Comparison of ENCODE assay signal across 17 cellular contexts in genomic region chr1:25545767-25546166, GRCh38. TPM values are rescaled to one million over a fixed set of nuclear protein-coding genes. Genes with fewer than 3 reads are reported as not detected.
DNase-seq lines count a peak whose midpoint lies in the region; ATAC-seq, FAIRE-seq and TF ChIP-seq lines count a peak whose summit lies in the region.
"Had no signal": no experiment of that assay in that cellular context is flagged by ENCODE, and none has a peak within 500 bp of the region (broad histone marks: within the 10 kb centered on the region; RNA-seq: fewer than 3 reads in every experiment).

No MANE protein-coding gene starts in this region.

- FAIRE-seq in GM12892 (lab: Jason Lieb, UNC), result peak; percentile 50
- FAIRE-seq: endometrium, H1 had no signal

- H3K4me2 ChIP-seq in SK-N-SH (peak overlapping the region; percentile 98; the same call in 1 of the 2 replicates), neural progenitor cell (no peak overlapping the region)

- H3K27me3 ChIP-seq in SK-N-SH (ENCODE audit: insufficient read depth) (no peaks in the 10 kb centered on the region), neural progenitor cell (peaks cover 27% of the 10 kb centered on the region), esophagus squamous epithelium (no peaks in the 10 kb centered on the region)

- POLR2A ChIA-PET in SK-N-SH (lab: Yijun Ruan, JAX), result no interaction called here

- H3K9me3 ChIP-seq in SK-N-SH, result no peaks in the 10 kb centered on the region
- H3K9me3 ChIP-seq in neural progenitor cell (ENCODE audit: low read depth), result no peaks in the 10 kb centered on the region
- H3K9me3 ChIP-seq in esophagus squamous epithelium, result no peaks in the 10 kb centered on the region
- H3K9me3 ChIP-seq: SJCRH30 had no signal

- no peak for TF ChIP-seq RAD21 in SK-N-SH (IDR thresholded peaks at IDR 0.05; ENCODE audit: low read length)

- CTCF ChIA-PET in SK-N-SH (lab: Yijun Ruan, JAX), result interaction anchor here (1.5 to 1.9 kb wide), 3 partner anchors 26 to 265 kb away, joined by 4 to 7 read pairs (median 5); no protein-coding TSS in a partner anchor

- peaks cover 55% of the 10 kb centered on the region for H3K4me1 Mint-ChIP-seq in activated naive CD8-positive, alpha-beta T cell treated with anti-CD3 and anti-CD28 coated beads, Interleukin-2, amount 50 U/mL, for 24 hours
- peaks cover 36% of the 10 kb centered on the region for H3K4me1 Mint-ChIP-seq in neural progenitor cell

- no peak for TF ChIP-seq EP300 in SK-N-SH (IDR thresholded peaks at IDR 0.05; ENCODE audit: borderline replicate concordance in 1 of 2, low read depth in 1 of 2, low read length in 1 of 2)

- no peak overlapping the region for H3K4me3 ChIP-seq in SK-N-SH (ENCODE audit: low read depth in 2 of 2, low read length in 1 of 2)
- H3K4me3 ChIP-seq in neural progenitor cell, result no peak overlapping the region
- no peak overlapping the region for H3K4me3 ChIP-seq in esophagus squamous epithelium
- H3K4me3 ChIP-seq: SJCRH30 had no signal

- peak overlapping the region; percentile 77 for H3K4me3 Mint-ChIP-seq in activated naive CD8-positive, alpha-beta T cell treated with anti-CD3 and anti-CD28 coated beads, Interleukin-2, amount 50 U/mL, for 24 hours
- H3K4me3 Mint-ChIP-seq in neural progenitor cell, result peak overlapping the region; percentile 66

- H3K79me2 ChIP-seq in SK-N-SH (ENCODE audit: insufficient read depth), result peaks cover 46% of the 10 kb centered on the region; the same call in 1 of the 2 replicates
- H3K79me2 ChIP-seq in neural progenitor cell (ENCODE audit: low read depth), result no peaks in the 10 kb centered on the region

- H3K27me3 Mint-ChIP-seq in activated naive CD8-positive, alpha-beta T cell treated with anti-CD3 and anti-CD28 coated beads, Interleukin-2, amount 50 U/mL, for 24 hours, result peaks cover under 1% of the 10 kb centered on the region
- H3K27me3 Mint-ChIP-seq in neural progenitor cell (ENCODE audit: insufficient read depth, low read depth), result peaks cover 15% of the 10 kb centered on the region

- H3K9me2 ChIP-seq in SK-N-SH, result no peaks in the 10 kb centered on the region

- ATAC-seq in SK-N-SH treated with all-trans-retinoic acid at 6 μM for 48 hours (no peak), HG02588 (IDR thresholded peaks at IDR 0.05; ENCODE audit: unreplicated experiment) (no peak)
- no peak for ATAC-seq in activated naive CD8-positive, alpha-beta T cell treated with anti-CD3 and anti-CD28 coated beads, Interleukin-2, amount 50 U/mL, for 24 hours
- ATAC-seq: left ventricle myocardium superior had no signal

- 76% methylated on average over 2 of the region's 3 CpGs for WGBS in SK-N-SH (ENCODE audit: low lambda C conversion rate)
- WGBS in esophagus squamous epithelium, 2 donors, result 40 to 75% methylated on average over 1 to 2 of the region's 3 CpGs

- H3K27ac ChIP-seq in SK-N-SH (ENCODE audit: low read depth in 2 of 2, low read length in 1 of 2) (no peak overlapping the region), neural progenitor cell (no peak overlapping the region), esophagus squamous epithelium (peak overlapping the region in 1 of 4 donors; percentile 14)
- H3K27ac ChIP-seq: 22Rv1, SJCRH30 had no signal

- DNase-seq in SK-N-SH, result no peak
- DNase-seq in GM12892 (ENCODE audit: insufficient read length), result no peak
- DNase-seq in activated naive CD8-positive, alpha-beta T cell treated with anti-CD3 and anti-CD28 coated beads, Interleukin-2, amount 50 U/mL, for 24 hours, result no peak
- DNase-seq in neural progenitor cell (ENCODE audit: low spot score), result no peak
- no peak for DNase-seq in stimulated activated CD4-positive, alpha-beta T cell treated with anti-CD3 and anti-CD28 coated beads, Interleukin-15, amount 100 ng/mL, for 24 hours
- DNase-seq in esophagus squamous epithelium (lab: John Stamatoyannopoulos, UW), result no peak
- DNase-seq: EL, foreskin fibroblast, left ventricle myocardium superior, NCI-H1436, NCI-H226, SJCRH30 had no signal

- H3F3A ChIP-seq in SK-N-SH (replicated peaks; ENCODE audit: insufficient read depth) (no peaks in the 10 kb centered on the region), neural progenitor cell (ENCODE audit: low read depth) (peaks cover 13% of the 10 kb centered on the region)

- TF ChIP-seq CTCF in SK-N-SH (IDR thresholded peaks at IDR 0.05), result no peak
- no peak for TF ChIP-seq CTCF in neural progenitor cell (IDR thresholded peaks at IDR 0.05)
- no peak for TF ChIP-seq CTCF in esophagus squamous epithelium (IDR thresholded peaks at IDR 0.05)

- no peaks in the 10 kb centered on the region for H3K36me3 ChIP-seq in SK-N-SH (replicated peaks in 1 of 2; ENCODE audit: control insufficient read depth in 1 of 2, insufficient read depth in 2 of 2, low read length in 1 of 2)
- H3K36me3 ChIP-seq in neural progenitor cell, result no peaks in the 10 kb centered on the region
- H3K36me3 ChIP-seq in esophagus squamous epithelium, result no peaks in the 10 kb centered on the region
- H3K36me3 ChIP-seq: SJCRH30 had no signal

- H3K4me1 ChIP-seq in SK-N-SH (ENCODE audit: control insufficient read depth in 1 of 2, insufficient read depth in 2 of 2, low read depth in 1 of 2, low read length in 1 of 2) (peaks cover 16 to 22% of the 10 kb centered on the region in 2 experiments; a peak in 2 of 4 replicates), neural progenitor cell (peaks cover 6% of the 10 kb centered on the region), esophagus squamous epithelium (peaks cover 26 to 75% (median 47%) of the 10 kb centered on the region in 3 donors)

- H4K20me1 ChIP-seq in SK-N-SH (ENCODE audit: insufficient read depth) (peaks cover 22% of the 10 kb centered on the region; the same call in 1 of the 2 replicates), neural progenitor cell (ENCODE audit: low read depth) (peaks cover 13% of the 10 kb centered on the region)

- H3K27ac Mint-ChIP-seq in activated naive CD8-positive, alpha-beta T cell treated with anti-CD3 and anti-CD28 coated beads, Interleukin-2, amount 50 U/mL, for 24 hours, result no peak overlapping the region
- H3K27ac Mint-ChIP-seq in neural progenitor cell, result no peak overlapping the region

- H3K9ac ChIP-seq in SK-N-SH (no peak overlapping the region), neural progenitor cell (no peak overlapping the region)

- TF ChIP-seq POLR2A in GM12892 (IDR thresholded peaks at IDR 0.05; ENCODE audit: low read depth, low read length), result no peak
- no peak for TF ChIP-seq POLR2A in esophagus squamous epithelium (IDR thresholded peaks at IDR 0.05)

- intact Hi-C loops in esophagus squamous epithelium (cut with DNase I), result no loop called here

- H2AFZ ChIP-seq in SK-N-SH (ENCODE audit: low read depth) (no peak overlapping the region), neural progenitor cell (replicated peaks) (no peak overlapping the region)

- H3K36me3 Mint-ChIP-seq in activated naive CD8-positive, alpha-beta T cell treated with anti-CD3 and anti-CD28 coated beads, Interleukin-2, amount 50 U/mL, for 24 hours (ENCODE audit: low read depth), result no peaks in the 10 kb centered on the region
- no peaks in the 10 kb centered on the region for H3K36me3 Mint-ChIP-seq in neural progenitor cell

- H3K9me3 Mint-ChIP-seq in activated naive CD8-positive, alpha-beta T cell treated with anti-CD3 and anti-CD28 coated beads, Interleukin-2, amount 50 U/mL, for 24 hours, result no peaks in the 10 kb centered on the region
- no peaks in the 10 kb centered on the region for H3K9me3 Mint-ChIP-seq in neural progenitor cell

TF ChIP-seq in SK-N-SH, 30 proteins besides CTCF, POLR2A, EP300 and RAD21:
- TF ChIP-seq ELF1 (IDR thresholded peaks at IDR 0.05), result no peak
- TF ChIP-seq SMC3 (IDR thresholded peaks at IDR 0.05; ENCODE audit: low read depth, low read length), result no peak
TF ChIP-seq in SK-N-SH: peak in this region for 0.

TF ChIP-seq in SK-N-SH treated with all-trans-retinoic acid at 6 μM for 48 hours, 23 proteins besides CTCF, POLR2A, EP300 and RAD21:
- TF ChIP-seq TSHZ2 (CRISPR knock-in tag; IDR thresholded peaks at IDR 0.05), result no peak
- TF ChIP-seq ZFP30 (CRISPR knock-in tag; IDR thresholded peaks at IDR 0.05), result no peak

RNA-seq across cellular contexts. Expression of gene LDLRAP1, which starts 2.4 kb away (rescaled TPM):
- 15.8 and 19.1 TPM in 2 replicates for polyA plus RNA-seq in SK-N-SH (2012; rRNA removed)
- 10.1 and 13.7 TPM in 2 replicates for polyA plus RNA-seq in SK-N-SH (2012; cell fraction: cytosol; rRNA removed)
- polyA plus RNA-seq in SK-N-SH (2012; cell fraction: nucleus; rRNA removed), result 29.4 and 29.5 TPM in 2 replicates
- polyA plus RNA-seq in GM12892 (2012; ENCODE audit: missing spikeins), result 8.7 TPM
- 6.5 and 8.6 TPM in 2 replicates for total RNA-seq in neural progenitor cell (ENCODE audit: low replicate concordance)
- total RNA-seq in esophagus squamous epithelium, result 10 to 100 TPM; 17.0 to 21.4 (median 19.5) TPM
